In the genomic region with DNA sequence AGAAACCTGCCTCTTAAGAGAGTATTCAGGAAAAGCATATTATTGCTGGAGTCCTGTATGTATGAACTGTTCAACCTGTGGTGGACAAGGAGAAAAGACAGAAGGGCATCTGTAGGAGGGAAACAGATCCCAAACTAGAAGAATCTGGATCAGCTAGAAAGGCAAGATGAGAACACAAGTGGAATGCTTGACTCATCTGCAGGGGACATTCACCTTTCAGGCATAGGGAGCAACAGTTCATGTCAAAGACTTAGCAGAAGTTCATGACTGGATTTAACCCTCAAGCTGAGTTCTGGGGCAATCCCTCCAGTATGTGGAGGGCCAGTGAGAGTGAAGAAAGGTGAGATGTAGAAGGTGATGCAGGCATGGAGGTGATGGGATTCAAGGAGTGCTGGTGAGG, we compare ENCODE assay signal across 6 cellular contexts.
"Had no signal": no experiment of that assay in that cellular context is flagged by ENCODE, and none has a peak within 500 bp of the region (broad histone marks: within the 10 kb centered on the region; RNA-seq: fewer than 3 reads in every experiment).

No MANE protein-coding gene starts in this region.

- H3K27ac ChIP-seq: GM23248 had no signal

- FAIRE-seq: HTR-8/SVneo had no signal

- H3K4me3 ChIP-seq: GM23248 had no signal

- DNase-seq: GM23248, GOT3, H7, HCEC 1CT had no signal

- H3K9ac ChIP-seq: GM23248 had no signal

- H3K36me3 Mint-ChIP-seq: IgD-negative memory B cell had no signal

- H3K4me3 Mint-ChIP-seq: IgD-negative memory B cell had no signal

- H3K27ac Mint-ChIP-seq: IgD-negative memory B cell had no signal

- H2AFZ ChIP-seq: GM23248 had no signal
